In genomic region chr7:90412458-90413184, GRCh38 we compare ENCODE assay signal across 9 cellular contexts. TPM values are rescaled to one million over a fixed set of nuclear protein-coding genes. Genes with fewer than 3 reads are reported as not detected.
DNase-seq lines count a peak whose midpoint lies in the region; ATAC-seq and TF ChIP-seq lines count a peak whose summit lies in the region.
"Had no signal": no experiment of that assay in that cellular context is flagged by ENCODE, and none has a peak within 500 bp of the region (broad histone marks: within the 10 kb centered on the region; RNA-seq: fewer than 3 reads in every experiment).

No MANE protein-coding gene starts in this region.

- H3K27ac Mint-ChIP-seq in WTC11 = 0 out of 2 replicates have a peak overlapping the region, but pooled peaks have one; percentile 12

- H3K36me3 ChIP-seq in ascending aorta = peaks cover 6 to 45% of the 10 kb centered on the region in 2 donors

- POLR2A ChIA-PET in GM10248 (lab: Yijun Ruan, JAX) (no interaction called here), WTC11 (lab: Charles Lee) (no interaction called here)

- no peaks in the 10 kb centered on the region for H3K4me1 ChIP-seq in ascending aorta

- no peaks in the 10 kb centered on the region for H3K9me3 ChIP-seq in ascending aorta

- H3K27me3 ChIP-seq in ascending aorta = no peaks in the 10 kb centered on the region

- H3K36me3 Mint-ChIP-seq in WTC11 = peaks cover 16% of the 10 kb centered on the region

- CTCF ChIA-PET in GM10248 (lab: Yijun Ruan, JAX) (interaction anchor here (1.2 to 2.1 kb wide), 5 partner anchors 8 to 16 kb away, joined by 3 to 10 read pairs (median 9); no protein-coding TSS in a partner anchor), WTC11 (lab: Charles Lee) (interaction anchor here (0.6 to 1.5 kb wide), 2 partner anchors 260 to 374 kb away, joined by 4 to 5 read pairs; no protein-coding TSS in a partner anchor)

- ATAC-seq in HG02588 (IDR thresholded peaks at IDR 0.05; ENCODE audit: unreplicated experiment) = peak; percentile 58
- ATAC-seq in WTC11 = peak; percentile 94

- intact Hi-C loops in ascending aorta (cut with DNase I) = no loop called here

- H3K4me1 Mint-ChIP-seq in WTC11 = no peaks in the 10 kb centered on the region

- DNase-seq in GM10248 (ENCODE audit: extremely low spot score) (no peak), WTC11 (ENCODE audit: low spot score) (peak; percentile 54), iPS-NIHi7 (ENCODE audit: extremely low spot score) (peak; percentile 36), pons (ENCODE audit: low spot score) (no peak), cerebellum (ENCODE audit: low spot score) (no peak), ascending aorta (ENCODE audit: low spot score in 2 of 2) (no peak), Kasumi-1 (lab: John Stamatoyannopoulos, UW) (no peak)

- TF ChIP-seq CTCF in GM10248 (IDR thresholded peaks at IDR 0.05; ENCODE audit: control extremely low read depth, extremely low read depth, low read depth, missing control alignments) (peak; percentile 31), WTC11 (IDR thresholded peaks at IDR 0.05) (no peak), ascending aorta (IDR thresholded peaks at IDR 0.05) (no peak)

- no peaks in the 10 kb centered on the region for H3K9me3 Mint-ChIP-seq in WTC11

- no peak overlapping the region for H3K4me3 ChIP-seq in ascending aorta

- no peaks in the 10 kb centered on the region for H3K27me3 Mint-ChIP-seq in WTC11 (ENCODE audit: low read depth)

- H3K27ac ChIP-seq in ascending aorta = no peak overlapping the region

- H3K4me3 Mint-ChIP-seq in WTC11 = no peak overlapping the region

TF ChIP-seq in WTC11, 78 proteins besides CTCF, POLR2A, EP300 and RAD21 (continues in another document):
- TF ChIP-seq, protein P1, sequence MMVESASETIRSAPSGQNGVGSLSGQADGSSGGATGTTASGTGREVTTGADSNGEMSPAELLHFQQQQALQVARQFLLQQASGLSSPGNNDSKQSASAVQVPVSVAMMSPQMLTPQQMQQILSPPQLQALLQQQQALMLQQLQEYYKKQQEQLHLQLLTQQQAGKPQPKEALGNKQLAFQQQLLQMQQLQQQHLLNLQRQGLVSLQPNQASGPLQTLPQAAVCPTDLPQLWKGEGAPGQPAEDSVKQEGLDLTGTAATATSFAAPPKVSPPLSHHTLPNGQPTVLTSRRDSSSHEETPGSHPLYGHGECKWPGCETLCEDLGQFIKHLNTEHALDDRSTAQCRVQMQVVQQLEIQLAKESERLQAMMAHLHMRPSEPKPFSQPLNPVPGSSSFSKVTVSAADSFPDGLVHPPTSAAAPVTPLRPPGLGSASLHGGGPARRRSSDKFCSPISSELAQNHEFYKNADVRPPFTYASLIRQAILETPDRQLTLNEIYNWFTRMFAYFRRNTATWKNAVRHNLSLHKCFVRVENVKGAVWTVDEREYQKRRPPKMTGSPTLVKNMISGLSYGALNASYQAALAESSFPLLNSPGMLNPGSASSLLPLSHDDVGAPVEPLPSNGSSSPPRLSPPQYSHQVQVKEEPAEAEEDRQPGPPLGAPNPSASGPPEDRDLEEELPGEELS (CRISPR knock-in tag; IDR thresholded peaks at IDR 0.05) = no peak
- TF ChIP-seq OVOL2 (CRISPR knock-in tag; IDR thresholded peaks at IDR 0.05; ENCODE audit: borderline replicate concordance) (no peak), ZNF138 (CRISPR knock-in tag; conservative IDR thresholded peaks at IDR 0.05) (no peak), E2F4 (CRISPR knock-in tag; IDR thresholded peaks at IDR 0.05; ENCODE audit: borderline replicate concordance, low read depth) (no peak), KAT7 (CRISPR knock-in tag; IDR thresholded peaks at IDR 0.05; ENCODE audit: borderline replicate concordance) (no peak), IRF1 (CRISPR knock-in tag; IDR thresholded peaks at IDR 0.05) (no peak), ZNF671 (CRISPR knock-in tag; IDR thresholded peaks at IDR 0.05) (no peak), ERG (CRISPR knock-in tag; IDR thresholded peaks at IDR 0.05) (no peak), E2F5 (CRISPR knock-in tag; IDR thresholded peaks at IDR 0.05) (no peak), ESRRA (CRISPR knock-in tag; IDR thresholded peaks at IDR 0.05; ENCODE audit: borderline replicate concordance) (no peak), NFATC4 (CRISPR knock-in tag; IDR thresholded peaks at IDR 0.05) (no peak), GTF2I (CRISPR knock-in tag; conservative IDR thresholded peaks at IDR 0.05) (no peak), SMAD3 (CRISPR knock-in tag; IDR thresholded peaks at IDR 0.05; ENCODE audit: borderline replicate concordance) (no peak)
- TF ChIP-seq, protein P2, sequence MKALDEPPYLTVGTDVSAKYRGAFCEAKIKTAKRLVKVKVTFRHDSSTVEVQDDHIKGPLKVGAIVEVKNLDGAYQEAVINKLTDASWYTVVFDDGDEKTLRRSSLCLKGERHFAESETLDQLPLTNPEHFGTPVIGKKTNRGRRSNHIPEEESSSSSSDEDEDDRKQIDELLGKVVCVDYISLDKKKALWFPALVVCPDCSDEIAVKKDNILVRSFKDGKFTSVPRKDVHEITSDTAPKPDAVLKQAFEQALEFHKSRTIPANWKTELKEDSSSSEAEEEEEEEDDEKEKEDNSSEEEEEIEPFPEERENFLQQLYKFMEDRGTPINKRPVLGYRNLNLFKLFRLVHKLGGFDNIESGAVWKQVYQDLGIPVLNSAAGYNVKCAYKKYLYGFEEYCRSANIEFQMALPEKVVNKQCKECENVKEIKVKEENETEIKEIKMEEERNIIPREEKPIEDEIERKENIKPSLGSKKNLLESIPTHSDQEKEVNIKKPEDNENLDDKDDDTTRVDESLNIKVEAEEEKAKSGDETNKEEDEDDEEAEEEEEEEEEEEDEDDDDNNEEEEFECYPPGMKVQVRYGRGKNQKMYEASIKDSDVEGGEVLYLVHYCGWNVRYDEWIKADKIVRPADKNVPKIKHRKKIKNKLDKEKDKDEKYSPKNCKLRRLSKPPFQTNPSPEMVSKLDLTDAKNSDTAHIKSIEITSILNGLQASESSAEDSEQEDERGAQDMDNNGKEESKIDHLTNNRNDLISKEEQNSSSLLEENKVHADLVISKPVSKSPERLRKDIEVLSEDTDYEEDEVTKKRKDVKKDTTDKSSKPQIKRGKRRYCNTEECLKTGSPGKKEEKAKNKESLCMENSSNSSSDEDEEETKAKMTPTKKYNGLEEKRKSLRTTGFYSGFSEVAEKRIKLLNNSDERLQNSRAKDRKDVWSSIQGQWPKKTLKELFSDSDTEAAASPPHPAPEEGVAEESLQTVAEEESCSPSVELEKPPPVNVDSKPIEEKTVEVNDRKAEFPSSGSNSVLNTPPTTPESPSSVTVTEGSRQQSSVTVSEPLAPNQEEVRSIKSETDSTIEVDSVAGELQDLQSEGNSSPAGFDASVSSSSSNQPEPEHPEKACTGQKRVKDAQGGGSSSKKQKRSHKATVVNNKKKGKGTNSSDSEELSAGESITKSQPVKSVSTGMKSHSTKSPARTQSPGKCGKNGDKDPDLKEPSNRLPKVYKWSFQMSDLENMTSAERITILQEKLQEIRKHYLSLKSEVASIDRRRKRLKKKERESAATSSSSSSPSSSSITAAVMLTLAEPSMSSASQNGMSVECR (CRISPR knock-in tag; IDR thresholded peaks at IDR 0.05; ENCODE audit: borderline replicate concordance) = no peak
- TF ChIP-seq, protein P3, sequence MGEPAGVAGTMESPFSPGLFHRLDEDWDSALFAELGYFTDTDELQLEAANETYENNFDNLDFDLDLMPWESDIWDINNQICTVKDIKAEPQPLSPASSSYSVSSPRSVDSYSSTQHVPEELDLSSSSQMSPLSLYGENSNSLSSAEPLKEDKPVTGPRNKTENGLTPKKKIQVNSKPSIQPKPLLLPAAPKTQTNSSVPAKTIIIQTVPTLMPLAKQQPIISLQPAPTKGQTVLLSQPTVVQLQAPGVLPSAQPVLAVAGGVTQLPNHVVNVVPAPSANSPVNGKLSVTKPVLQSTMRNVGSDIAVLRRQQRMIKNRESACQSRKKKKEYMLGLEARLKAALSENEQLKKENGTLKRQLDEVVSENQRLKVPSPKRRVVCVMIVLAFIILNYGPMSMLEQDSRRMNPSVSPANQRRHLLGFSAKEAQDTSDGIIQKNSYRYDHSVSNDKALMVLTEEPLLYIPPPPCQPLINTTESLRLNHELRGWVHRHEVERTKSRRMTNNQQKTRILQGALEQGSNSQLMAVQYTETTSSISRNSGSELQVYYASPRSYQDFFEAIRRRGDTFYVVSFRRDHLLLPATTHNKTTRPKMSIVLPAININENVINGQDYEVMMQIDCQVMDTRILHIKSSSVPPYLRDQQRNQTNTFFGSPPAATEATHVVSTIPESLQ (CRISPR knock-in tag; IDR thresholded peaks at IDR 0.05) = no peak

RNA-seq across cellular contexts. Expression of gene CLDN12, which starts 9.4 kb away (rescaled TPM):
- total RNA-seq in WTC11 (2021) (39.4 to 47.5 TPM (median 44.1 TPM) in 3 replicates), cerebellum (60.4 TPM), ascending aorta (55.3 TPM)

RNA-seq across cellular contexts. Expression of gene PTTG1IP2, which starts 56.8 kb away (rescaled TPM):
- total RNA-seq in WTC11 (2021) (not detected in 3 replicates), cerebellum (not detected), ascending aorta (not detected)
- total RNA-seq: LHCN-M2 had no signal

Comparison
In these comparisons a context has a peak if more than half of its experiments do, and no peak if none do; other contexts are left out.
1. DNase-seq: peak in WTC11 (single experiment) and iPS-NIHi7 (single experiment); none in GM10248 (single experiment), pons (single experiment), cerebellum (single experiment), ascending aorta (0 of 2) and Kasumi-1 (0 of 2).